8 cellular contexts compared by ENCODE assay signal in the genomic region with DNA sequence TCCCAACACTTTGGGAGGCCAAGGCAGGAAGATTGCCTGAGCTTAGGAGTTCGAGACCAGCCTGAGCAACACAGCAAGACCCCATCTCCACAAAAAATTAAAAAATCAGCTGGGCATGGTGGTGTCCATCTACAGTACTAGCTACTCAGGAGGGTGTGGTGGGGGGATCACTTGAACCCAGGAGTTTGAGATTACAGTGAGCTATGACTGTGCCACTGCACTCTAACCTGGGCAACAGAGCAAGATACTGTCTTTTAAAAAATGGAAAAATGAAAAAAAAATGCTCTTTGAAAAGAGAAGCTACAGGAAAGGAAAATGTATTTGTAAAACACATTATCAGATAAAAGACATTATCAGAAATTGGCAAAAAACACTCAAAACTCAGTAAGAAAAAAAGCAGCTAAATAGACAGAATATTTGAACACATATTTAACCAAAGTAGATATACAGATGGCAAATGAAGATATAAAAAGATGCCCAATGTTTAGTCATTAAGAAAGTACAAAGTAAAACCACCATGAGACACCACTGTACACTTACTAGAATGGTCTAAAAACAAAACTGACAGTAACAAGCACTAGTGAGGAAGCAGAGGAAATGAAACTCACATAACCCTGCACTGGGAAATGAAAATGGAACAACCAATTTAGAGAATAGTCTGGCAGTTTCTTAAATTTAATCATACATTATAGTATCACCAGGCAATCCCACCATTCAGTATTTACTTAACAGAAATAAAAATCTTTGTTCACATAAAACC.
A peak's percentile ranks its signal among the peaks of the same experiment; 100 is the strongest.
DNase-seq lines count a peak whose midpoint lies in the region; ATAC-seq lines count a peak whose summit lies in the region.

No MANE protein-coding gene starts in this region.

- no peaks in the 10 kb centered on the region for H3K27me3 Mint-ChIP-seq in memory B cell

- peak overlapping the region; percentile 76 for H3K27ac Mint-ChIP-seq in memory B cell

- DNase-seq in memory B cell (ENCODE audit: low spot score in 2 of 2), result peak in 1 of 2 donors; percentile 30
- no peak for DNase-seq in NCI-H1930 (lab: John Stamatoyannopoulos, UW)
- no peak for DNase-seq in stimulated activated CD4-positive, alpha-beta T cell treated with anti-CD3 and anti-CD28 coated beads, Interleukin-1b, Interleukin-23, amount 100 ng/mL, for 48 hours
- no peak for DNase-seq in LoVo (ENCODE audit: low spot score)
- no peak for DNase-seq in NCI-H187 treated with DMSO at 0.1 percent for 48 hours (lab: John Stamatoyannopoulos, UW)

- no peaks in the 10 kb centered on the region for H3K9me3 Mint-ChIP-seq in memory B cell

- peak overlapping the region; percentile 51 for H3K4me3 Mint-ChIP-seq in memory B cell

- H3K4me1 Mint-ChIP-seq in memory B cell, result peaks cover 15% of the 10 kb centered on the region

- H3K36me3 Mint-ChIP-seq in memory B cell, result peaks cover 39% of the 10 kb centered on the region

- ATAC-seq in GM18867 (IDR thresholded peaks at IDR 0.05; ENCODE audit: unreplicated experiment) (peak; percentile 99), GM21717 (IDR thresholded peaks at IDR 0.05; ENCODE audit: unreplicated experiment) (peak; percentile 98), HG03558 (IDR thresholded peaks at IDR 0.05; ENCODE audit: extremely low read depth, unreplicated experiment) (peak; percentile 98), memory B cell (ENCODE audit: low read depth) (peak; percentile 98)
